ENCODE assay signal across 8 cellular contexts in the genomic region with DNA sequence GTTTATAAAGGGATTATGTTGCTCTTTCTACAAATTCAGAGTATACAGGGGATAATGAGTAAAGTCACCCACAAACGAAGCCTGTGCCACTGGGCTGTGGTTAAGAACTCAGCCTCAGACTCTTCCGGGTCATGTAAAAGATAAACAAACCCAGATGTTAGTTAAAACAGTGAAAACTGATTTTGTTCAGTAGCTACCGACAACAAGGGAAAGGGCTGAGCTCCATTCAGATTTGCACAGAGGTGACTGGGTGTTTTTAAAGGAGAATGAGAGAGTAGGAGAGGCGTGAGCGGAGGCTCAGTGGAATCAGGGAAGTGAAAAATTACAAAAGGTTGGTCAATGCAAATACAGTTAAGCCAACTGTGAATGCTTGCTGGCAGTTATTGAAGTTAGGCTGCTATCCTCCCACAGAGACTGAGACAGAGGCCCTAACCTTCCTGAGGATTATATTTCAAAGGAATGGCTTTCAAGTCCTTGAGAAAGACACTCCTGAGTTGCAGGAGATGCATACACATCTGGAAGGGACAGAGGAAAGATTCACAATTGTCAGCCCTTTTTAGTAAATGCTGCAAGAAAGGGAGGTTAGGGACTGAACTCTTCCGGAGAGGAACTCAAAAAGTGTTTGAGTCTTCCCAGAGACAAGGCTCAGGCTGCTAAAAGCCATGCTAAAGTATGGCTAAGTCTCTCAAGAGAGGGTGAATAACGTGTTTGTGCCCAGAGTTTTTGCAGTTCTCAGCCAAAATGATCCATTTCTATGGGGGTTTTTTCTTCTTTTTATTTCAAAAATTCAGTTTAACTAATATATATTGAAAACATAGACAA. TPM values are rescaled to one million over a fixed set of nuclear protein-coding genes. Genes with fewer than 3 reads are reported as not detected.
DNase-seq lines count a peak whose midpoint lies in the region; ATAC-seq and TF ChIP-seq lines count a peak whose summit lies in the region.

No MANE protein-coding gene starts in this region.

- peak overlapping the region in 2 of 3 donors; percentile 4 to 97 for H3K27ac Mint-ChIP-seq in CD4-positive, CD25-positive, alpha-beta regulatory T cell

- POLR2A ChIA-PET in HEK293T (lab: Yijun Ruan, JAX) = no interaction called here

- no peaks in the 10 kb centered on the region for H3K36me3 ChIP-seq in CD4-positive, CD25-positive, alpha-beta regulatory T cell (ENCODE audit: control insufficient read depth, insufficient read depth, low read length)
- no peaks in the 10 kb centered on the region for H3K36me3 ChIP-seq in sigmoid colon

- peaks cover 0 to 7% (median 2%) of the 10 kb centered on the region in 4 donors for H3K4me1 Mint-ChIP-seq in CD4-positive, CD25-positive, alpha-beta regulatory T cell

- no peaks in the 10 kb centered on the region for H3K36me3 Mint-ChIP-seq in CD4-positive, CD25-positive, alpha-beta regulatory T cell

- TF ChIP-seq POLR2A in sigmoid colon (IDR thresholded peaks at IDR 0.05) = no peak

- no peaks in the 10 kb centered on the region for H3K9me3 ChIP-seq in CD4-positive, CD25-positive, alpha-beta regulatory T cell (ENCODE audit: control insufficient read depth in 2 of 2, low read length in 2 of 2)
- no peaks in the 10 kb centered on the region for H3K9me3 ChIP-seq in sigmoid colon

- peak in 1 of 3 donors; percentile 2 for DNase-seq in CD4-positive, CD25-positive, alpha-beta regulatory T cell
- DNase-seq in NOMO-1 (lab: John Stamatoyannopoulos, UW; ENCODE audit: unreplicated experiment in 2 of 2) = peak; percentile 81 to 86
- peak; percentile 85 for DNase-seq in fibroblast of villous mesenchyme (ENCODE audit: low read depth)
- DNase-seq in HEK293T (ENCODE audit: extremely low spot score) = no peak
- no peak for DNase-seq in NCI-H446 treated with DMSO at 0.1 percent for 48 hours (lab: John Stamatoyannopoulos, UW)
- DNase-seq in sigmoid colon = no peak

- no peak overlapping the region for H3K4me3 ChIP-seq in CD4-positive, CD25-positive, alpha-beta regulatory T cell (ENCODE audit: low read depth, low read length)
- H3K4me3 ChIP-seq in fibroblast of villous mesenchyme (ENCODE audit: low read depth, low read length) (no peak overlapping the region), sigmoid colon (no peak overlapping the region)

- H3K4me3 Mint-ChIP-seq in CD4-positive, CD25-positive, alpha-beta regulatory T cell = no peak overlapping the region

- H3K9me3 Mint-ChIP-seq in CD4-positive, CD25-positive, alpha-beta regulatory T cell = peaks cover 0 to 3% (median 0%) of the 10 kb centered on the region in 7 donors

- H3K27me3 ChIP-seq in CD4-positive, CD25-positive, alpha-beta regulatory T cell (ENCODE audit: control insufficient read depth, insufficient read depth, low read length) = peaks cover 3% of the 10 kb centered on the region
- no peaks in the 10 kb centered on the region for H3K27me3 ChIP-seq in sigmoid colon

- WGBS in sigmoid colon, 2 donors = 7 to 35% methylated on average over 7 of the region's 7 CpGs

- H3K27ac ChIP-seq in CD4-positive, CD25-positive, alpha-beta regulatory T cell (ENCODE audit: insufficient read depth, low read length, poor library complexity, severe bottlenecking) = no peak overlapping the region
- peak overlapping the region in 1 of 4 donors; percentile 16 for H3K27ac ChIP-seq in sigmoid colon

- no peaks in the 10 kb centered on the region for H3K4me1 ChIP-seq in CD4-positive, CD25-positive, alpha-beta regulatory T cell (ENCODE audit: control insufficient read depth, insufficient read depth, low read length, poor library complexity, severe bottlenecking)
- no peaks in the 10 kb centered on the region for H3K4me1 ChIP-seq in sigmoid colon

- CTCF ChIA-PET in HEK293T (lab: Yijun Ruan, JAX) = no interaction called here

- peaks cover 13% of the 10 kb centered on the region for H3K27me3 Mint-ChIP-seq in CD4-positive, CD25-positive, alpha-beta regulatory T cell

- ATAC-seq in CD4-positive, CD25-positive, alpha-beta regulatory T cell (ENCODE audit: low read depth in 2 of 2) = peak; percentile 39 to 50
- peak; percentile 94 for ATAC-seq in GM19043 (IDR thresholded peaks at IDR 0.05; ENCODE audit: low read depth, unreplicated experiment)
- peak; percentile 96 for ATAC-seq in HG03066 (IDR thresholded peaks at IDR 0.05; ENCODE audit: low read depth, unreplicated experiment)

- TF ChIP-seq EP300 in sigmoid colon (IDR thresholded peaks at IDR 0.05) = no peak

- no peak for TF ChIP-seq CTCF in fibroblast of villous mesenchyme (IDR thresholded peaks at IDR 0.05; ENCODE audit: insufficient read depth, low read depth, low read length)
- TF ChIP-seq CTCF in sigmoid colon (IDR thresholded peaks at IDR 0.05) = no peak

- intact Hi-C loops in sigmoid colon (cut with DNase I) = no loop called here

TF ChIP-seq in HEK293T, 16 proteins besides CTCF, POLR2A, EP300 and RAD21:
- no peak for TF ChIP-seq FOXA1 (IDR thresholded peaks at IDR 0.05)
- TF ChIP-seq NFRKB (IDR thresholded peaks at IDR 0.05) = no peak
- TF ChIP-seq CTBP1 (IDR thresholded peaks at IDR 0.05; ENCODE audit: borderline replicate concordance) = no peak
- no peak for TF ChIP-seq ZNF384 (IDR thresholded peaks at IDR 0.05)
- no peak for TF ChIP-seq HDGF (IDR thresholded peaks at IDR 0.05; ENCODE audit: borderline replicate concordance)
- TF ChIP-seq SP1 (IDR thresholded peaks at IDR 0.05) = no peak
- no peak for TF ChIP-seq FOXM1 (IDR thresholded peaks at IDR 0.05; ENCODE audit: borderline replicate concordance)
- TF ChIP-seq ARNT (IDR thresholded peaks at IDR 0.05) = no peak
- TF ChIP-seq TARDBP (IDR thresholded peaks at IDR 0.05) = no peak
- TF ChIP-seq BHLHE40 (IDR thresholded peaks at IDR 0.05; ENCODE audit: borderline replicate concordance) = no peak
- no peak for TF ChIP-seq ELF4 (IDR thresholded peaks at IDR 0.05)
- no peak for TF ChIP-seq SUZ12 (IDR thresholded peaks at IDR 0.05)
- TF ChIP-seq, protein P1, sequence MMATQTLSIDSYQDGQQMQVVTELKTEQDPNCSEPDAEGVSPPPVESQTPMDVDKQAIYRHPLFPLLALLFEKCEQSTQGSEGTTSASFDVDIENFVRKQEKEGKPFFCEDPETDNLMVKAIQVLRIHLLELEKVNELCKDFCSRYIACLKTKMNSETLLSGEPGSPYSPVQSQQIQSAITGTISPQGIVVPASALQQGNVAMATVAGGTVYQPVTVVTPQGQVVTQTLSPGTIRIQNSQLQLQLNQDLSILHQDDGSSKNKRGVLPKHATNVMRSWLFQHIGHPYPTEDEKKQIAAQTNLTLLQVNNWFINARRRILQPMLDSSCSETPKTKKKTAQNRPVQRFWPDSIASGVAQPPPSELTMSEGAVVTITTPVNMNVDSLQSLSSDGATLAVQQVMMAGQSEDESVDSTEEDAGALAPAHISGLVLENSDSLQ (IDR thresholded peaks at IDR 0.05) = no peak
- TF ChIP-seq L3MBTL2 (conservative IDR thresholded peaks at IDR 0.05) = no peak
- no peak for TF ChIP-seq LEF1 (IDR thresholded peaks at IDR 0.05; ENCODE audit: borderline replicate concordance)
- no peak for TF ChIP-seq FOXK2 (IDR thresholded peaks at IDR 0.05)

RNA-seq across cellular contexts. Expression of a gene that starts 29.8 kb away (rescaled TPM):
- not detected for total RNA-seq in CD4-positive, CD25-positive, alpha-beta regulatory T cell
- under 1 TPM in 3 of 4 donors, not detected in 1; 0.17 to 0.42 (median 0.31) TPM for polyA plus RNA-seq in CD4-positive, CD25-positive, alpha-beta regulatory T cell
- total RNA-seq in fibroblast of villous mesenchyme (under 0.01 and 0.64 TPM in 2 replicates), sigmoid colon (1 to 10 TPM in 3 of 4 donors, under 1 TPM in 1; 0.41 to 3.0 (median 2.1) TPM)
- polyA plus RNA-seq in sigmoid colon = 10 to 100 TPM in 2 of 3 donors, 1 to 10 TPM in 1; 8.8 to 31.8 (median 21.3) TPM

Comparison
In these comparisons a context has a peak if more than half of its experiments do, and no peak if none do; other contexts are left out.
1. ATAC-seq: peak in every context shown above with its lines; median percentile 96 in HG03066; 94 in GM19043; 44 in CD4-positive, CD25-positive, alpha-beta regulatory T cell.
2. DNase-seq: peak in NOMO-1 (2 of 2) and fibroblast of villous mesenchyme (single experiment); none in HEK293T (single experiment), NCI-H446 treated with DMSO at 0.1 percent for 48 hours (single experiment) and sigmoid colon (single experiment).